In the genomic region with DNA sequence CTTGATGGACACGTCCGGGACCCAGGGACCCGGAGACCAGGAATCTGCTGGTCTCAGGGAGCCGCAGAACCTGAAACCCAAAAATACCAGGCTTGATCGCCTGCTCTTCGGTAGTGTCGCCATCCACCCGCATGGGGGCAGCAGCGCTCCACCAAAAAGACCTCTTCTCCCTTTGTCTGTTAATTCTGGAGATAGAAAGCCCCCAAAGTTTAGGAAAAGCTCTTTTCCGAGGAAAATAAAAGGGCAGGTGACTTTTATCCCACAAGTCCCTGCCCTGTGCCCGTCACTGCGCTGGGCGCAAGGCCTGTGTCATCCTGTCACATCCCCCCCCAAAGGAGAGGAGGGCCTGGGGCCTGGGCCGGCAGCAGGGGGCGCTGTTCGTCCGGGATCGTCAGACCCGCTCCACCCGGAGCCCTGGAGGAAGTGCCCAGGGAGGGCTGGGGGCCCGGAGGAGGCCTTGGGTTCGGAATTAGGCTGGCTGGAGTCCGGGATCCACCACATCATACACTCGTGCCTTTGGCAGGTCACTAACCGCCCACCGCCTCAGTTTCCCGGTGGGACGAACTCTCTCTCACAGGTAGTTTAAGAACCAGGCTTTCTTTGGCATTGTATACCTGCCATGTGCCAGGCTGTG, we compare ENCODE assay signal across 8 cellular contexts. TPM values are rescaled to one million over a fixed set of nuclear protein-coding genes. Genes with fewer than 3 reads are reported as not detected.
A peak's percentile ranks its signal among the peaks of the same experiment; 100 is the strongest.
DNase-seq lines count a peak whose midpoint lies in the region; ATAC-seq, FAIRE-seq and TF ChIP-seq lines count a peak whose summit lies in the region.

No MANE protein-coding gene starts in this region.

- no peak overlapping the region for H3K27ac ChIP-seq in HCT116 (ENCODE audit: low read depth, low read length)
- peak overlapping the region; percentile 59 for H3K27ac ChIP-seq in left ventricle myocardium inferior (replicated peaks)
- H3K27ac ChIP-seq in psoas muscle, result peak overlapping the region; percentile 13

- WGBS in psoas muscle, 3 donors, result 6 to 9% (median 9%) methylated on average over 28 of the region's 28 CpGs

- RAD21 ChIA-PET in HCT116 (lab: Charles Lee; ENCODE audit: low non-redundant PET in 1 of 2, low total read pairs in 2 of 2, uncharacterized antibody in 2 of 2, unreplicated experiment in 2 of 2), result interaction anchor here in 1 of 2 experiments (0.7 to 0.8 kb wide), 2 partner anchors 96 to 322 kb away, joined by 3 read pairs; no protein-coding TSS in a partner anchor

- H3K4me2 ChIP-seq in HCT116 (ENCODE audit: low read length), result peak overlapping the region; percentile 70

- no peaks in the 10 kb centered on the region for H3K27me3 ChIP-seq in HCT116 (ENCODE audit: insufficient read depth, low read length)
- H3K27me3 ChIP-seq in left ventricle myocardium inferior (ENCODE audit: low read depth), result no peaks in the 10 kb centered on the region
- no peaks in the 10 kb centered on the region for H3K27me3 ChIP-seq in psoas muscle (ENCODE audit: insufficient read depth in 3 of 3, low read length in 2 of 3)

- peak overlapping the region; percentile 95 for H2AFZ ChIP-seq in HCT116 (ENCODE audit: low read depth, low read length, poor library complexity, severe bottlenecking)

- no peaks in the 10 kb centered on the region for H3K9me2 ChIP-seq in HCT116 (ENCODE audit: insufficient read depth)

- H4K20me1 ChIP-seq in HCT116 (ENCODE audit: insufficient read depth), result no peaks in the 10 kb centered on the region

- BruUV-seq in HCT116 (replicated peaks; lab: Mats Ljungman, UMichigan), result no TSS peak

- ATAC-seq in HCT116 (peak; percentile 92), psoas muscle (peak; percentile 89 to 97 (median 94))

- no peaks in the 10 kb centered on the region for H3K79me2 ChIP-seq in HCT116 (ENCODE audit: insufficient read depth, low read length)

- no peak for FAIRE-seq in urothelium cell line (lab: Jason Lieb, UNC)

- TF ChIP-seq CTCF in HCT116 (IDR thresholded peaks at IDR 0.05 in 2 of 3, conservative IDR thresholded peaks at IDR 0.05 in 1 of 3; ENCODE audit: borderline replicate concordance in 1 of 3, insufficient read depth in 1 of 3, low read depth in 2 of 3, low read length in 2 of 3) (peak; percentile 95 to 100 (median 99)), left ventricle myocardium inferior (IDR thresholded peaks at IDR 0.05; ENCODE audit: borderline replicate concordance) (peak; percentile 98), psoas muscle (IDR thresholded peaks at IDR 0.05) (peak; percentile 97)

- POLR2A ChIA-PET in HCT116 (lab: Charles Lee), result interaction anchor here (1.0 to 2.2 kb wide), 2 partner anchors 50 to 94 kb away, joined by 3 to 6 read pairs; no protein-coding TSS in a partner anchor

- peak; percentile 96 for TF ChIP-seq RAD21 in HCT116 (IDR thresholded peaks at IDR 0.05; ENCODE audit: low read depth)

- CTCF ChIA-PET in HCT116 (lab: Charles Lee), result interaction anchor here (0.7 to 2.1 kb wide), 7 partner anchors 8 to 511 kb away, joined by 3 to 12 read pairs (median 3); partner anchors contain the start of gene LRP10

- peak; percentile 91 for DNase-seq in ELF-1 (ENCODE audit: low read depth, low spot score)
- DNase-seq in HCT116 (ENCODE audit: low read depth, low spot score), result peak; percentile 48
- DNase-seq in NAMALWA (ENCODE audit: low spot score), result peak; percentile 85
- DNase-seq in T-helper 1 cell, result peak; percentile 74 to 90 (median 85)
- DNase-seq in amniotic epithelial cell (ENCODE audit: low read depth), result peak; percentile 49
- peak; percentile 83 for DNase-seq in left ventricle myocardium inferior
- DNase-seq in psoas muscle, result peak; percentile 83 to 93
- peak; percentile 85 for DNase-seq in urothelium cell line (ENCODE audit: low spot score)

- no peak for TF ChIP-seq POLR2A in HCT116 (IDR thresholded peaks at IDR 0.05; ENCODE audit: borderline replicate concordance, extremely low read depth, insufficient read depth, insufficient read length)

- H3K9ac ChIP-seq in HCT116 (ENCODE audit: low read length), result peak overlapping the region; percentile 38

- H3K36me3 ChIP-seq in HCT116 (ENCODE audit: control insufficient read depth in 1 of 2, insufficient read depth in 2 of 2, low read length in 2 of 2) (no peaks in the 10 kb centered on the region), left ventricle myocardium inferior (no peaks in the 10 kb centered on the region), psoas muscle (ENCODE audit: insufficient read depth in 1 of 2, low read depth in 1 of 2) (no peaks in the 10 kb centered on the region)

- H3K4me3 ChIP-seq in HCT116 (replicated peaks in 1 of 2; ENCODE audit: low read depth in 1 of 2, low read length in 2 of 2), result 0 out of 4 replicates have a peak overlapping the region, but pooled peaks of 1 of the 2 experiments have one; percentile 23
- H3K4me3 ChIP-seq in left ventricle myocardium inferior, result peak overlapping the region; percentile 49
- peak overlapping the region; percentile 53 for H3K4me3 ChIP-seq in psoas muscle

- H3K4me1 ChIP-seq in HCT116 (ENCODE audit: control insufficient read depth in 1 of 2, insufficient read depth in 2 of 2, low read length in 2 of 2) (peaks cover 5 to 24% of the 10 kb centered on the region in 2 experiments), left ventricle myocardium inferior (peaks cover 44% of the 10 kb centered on the region), psoas muscle (peaks cover 8% of the 10 kb centered on the region)

- intact Hi-C loops in HCT116 (cut with micrococcal nuclease) (loop anchor here (1.0 to 5.0 kb wide), 6 partner anchors 96 to 500 kb away; partner anchors contain the start of genes AJUBA and CDH24), left ventricle myocardium inferior (cut with micrococcal nuclease) (loop anchor here (10.0 kb wide), 1 partner anchor 162 kb away; no protein-coding TSS in a partner anchor), psoas muscle (cut with DNase I) (loop anchor here (1.0 to 5.0 kb wide), 8 partner anchors 95 to 500 kb away; partner anchors contain the start of genes AJUBA (in 1 of the 2), CDH24 (in 1 of the 2) and SLC7A7 (in 1 of the 2))

- H3K9me3 ChIP-seq in HCT116 (ENCODE audit: control insufficient read depth in 1 of 2, insufficient read depth in 1 of 2, low read depth in 1 of 2, low read length in 2 of 2), result no peaks in the 10 kb centered on the region
- H3K9me3 ChIP-seq in left ventricle myocardium inferior (replicated peaks), result no peaks in the 10 kb centered on the region
- no peaks in the 10 kb centered on the region for H3K9me3 ChIP-seq in psoas muscle

TF ChIP-seq in HCT116, 20 proteins besides CTCF, POLR2A, EP300 and RAD21 (continues in another document):
- no peak for TF ChIP-seq ELF1 (IDR thresholded peaks at IDR 0.05; ENCODE audit: borderline replicate concordance, low read depth)
- no peak for TF ChIP-seq ATF3 (IDR thresholded peaks at IDR 0.05)
- no peak for TF ChIP-seq YY1 (IDR thresholded peaks at IDR 0.05; ENCODE audit: extremely low read depth, insufficient replicate concordance, low read depth, low read length)
- TF ChIP-seq EZH2 (IDR thresholded peaks at IDR 0.05), result no peak
- TF ChIP-seq ZFX (IDR thresholded peaks at IDR 0.05), result no peak
- TF ChIP-seq MAX (IDR thresholded peaks at IDR 0.05), result no peak
- no peak for TF ChIP-seq SP1 (IDR thresholded peaks at IDR 0.05; ENCODE audit: low read depth)
- TF ChIP-seq POLR2AphosphoS5 (IDR thresholded peaks at IDR 0.05; ENCODE audit: low read depth, low read length), result no peak
- no peak for TF ChIP-seq ZNF274 (IDR thresholded peaks at IDR 0.05; ENCODE audit: low read depth, low read length)
- TF ChIP-seq FOSL1 (IDR thresholded peaks at IDR 0.05; ENCODE audit: low read depth), result no peak
- no peak for TF ChIP-seq SIN3A (IDR thresholded peaks at IDR 0.05; ENCODE audit: low read depth)
- no peak for TF ChIP-seq SRF (IDR thresholded peaks at IDR 0.05; ENCODE audit: low read depth)
- no peak for TF ChIP-seq CEBPB (IDR thresholded peaks at IDR 0.05; ENCODE audit: low read depth)
- no peak for TF ChIP-seq TCF7L2 (IDR thresholded peaks at IDR 0.05; ENCODE audit: borderline replicate concordance, extremely low read depth, insufficient read depth, insufficient read length)

RNA-seq across cellular contexts. Expression of gene DAD1, which starts 31.9 kb away (rescaled TPM):
- total RNA-seq in HCT116 (2021; ENCODE audit: unreplicated experiment) (162 TPM), left ventricle myocardium inferior (118 TPM), psoas muscle (100 to 1,000 TPM in 3 of 4 donors, 10 to 100 TPM in 1; 77.8 to 118 (median 106) TPM)
- polyA plus RNA-seq in HCT116 (2012), result 142 and 163 TPM in 2 replicates
- polyA plus RNA-seq in psoas muscle, result 100 to 1,000 TPM; 201 to 277 (median 262) TPM

RNA-seq across cellular contexts. Expression of gene ABHD4, which starts 41.0 kb away (rescaled TPM):
- total RNA-seq in HCT116 (2021; ENCODE audit: unreplicated experiment) (9.4 TPM), left ventricle myocardium inferior (23.2 TPM), psoas muscle (10 to 100 TPM; 15.6 to 37.2 (median 25.4) TPM)
- polyA plus RNA-seq in HCT116 (2012), result 6.2 and 8.4 TPM in 2 replicates
- 10 to 100 TPM in 2 of 3 donors, 1 to 10 TPM in 1; 6.1 to 64.0 (median 26.4) TPM for polyA plus RNA-seq in psoas muscle
